22 cellular contexts compared by ENCODE assay signal in the genomic region with DNA sequence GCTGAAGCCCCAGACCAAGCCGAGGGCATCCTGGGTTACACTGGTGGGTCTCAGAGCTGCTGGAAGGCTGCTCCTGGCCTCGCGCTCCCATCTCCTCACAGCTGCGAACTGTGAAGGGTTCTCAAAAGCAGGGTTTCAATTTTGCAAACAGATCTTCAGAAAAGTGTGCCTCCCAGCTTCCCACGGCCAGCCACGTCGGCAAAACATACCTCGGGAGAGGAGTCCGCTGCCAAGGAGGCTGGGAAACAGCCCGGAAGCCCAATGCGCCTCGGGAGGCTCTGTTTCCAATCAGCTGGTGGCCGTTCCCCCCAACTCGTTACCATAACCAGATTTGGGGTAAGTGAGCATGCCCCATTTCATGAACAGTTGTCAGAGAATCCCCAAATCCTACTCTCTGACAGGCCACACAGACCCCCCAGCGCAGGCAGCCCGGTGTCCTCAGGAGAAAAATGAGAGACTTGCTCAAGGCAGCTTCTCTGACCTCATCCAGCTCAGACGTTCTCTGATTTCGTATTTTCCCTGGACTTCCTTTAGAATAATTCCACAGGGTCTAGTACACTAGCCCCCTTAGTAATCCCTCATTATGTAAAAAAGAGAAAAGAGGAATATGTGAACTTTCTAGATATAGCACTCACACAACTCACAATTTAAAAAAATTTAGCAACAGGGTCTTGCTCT.
DNase-seq lines count a peak whose midpoint lies in the region; ATAC-seq, FAIRE-seq and TF ChIP-seq lines count a peak whose summit lies in the region.
"Had no signal": no experiment of that assay in that cellular context is flagged by ENCODE, and none has a peak within 500 bp of the region (broad histone marks: within the 10 kb centered on the region; RNA-seq: fewer than 3 reads in every experiment).

No MANE protein-coding gene starts in this region.

- no peak overlapping the region for H3K4me2 ChIP-seq in astrocyte (ENCODE audit: low read length)

- no peaks in the 10 kb centered on the region for H3K79me2 ChIP-seq in astrocyte (ENCODE audit: insufficient read depth, low read length)

- peak in 1 of 2 donors; percentile 41 for DNase-seq in heart right ventricle
- no peak for DNase-seq in heart left ventricle
- no peak for DNase-seq in astrocyte (ENCODE audit: low read depth)
- DNase-seq in lower lobe of right lung, result no peak
- DNase-seq in thoracic aorta (ENCODE audit: low spot score), result no peak
- no peak for DNase-seq in NCI-H2171 (lab: John Stamatoyannopoulos, UW)
- no peak for DNase-seq in Calu3
- DNase-seq: ACHN; activated CD4-positive, CD25-positive, alpha-beta regulatory T cell treated with anti-CD3 and anti-CD28 coated beads, Interleukin-2, amount 50 U/mL, for 72 hours; activated CD8-positive, alpha-beta memory T cell treated with anti-CD3 and anti-CD28 coated beads, Interleukin-2, amount 10 ng/mL, durations not matched to agents 7 days and 5 days; activated gamma-delta T cell treated with Interleukin-2 at 50 U/mL for 16 hours; colonic mucosa; GF-D8; NCI-H2029; NCI-H510A treated with DMSO at 0.1 percent for 48 hours; stimulated activated naive CD8-positive, alpha-beta T cell treated with anti-CD3 and anti-CD28 coated beads, Interleukin-15, amount 100 ng/mL, for 72 hours had no signal

- H3K9me3 ChIP-seq in heart right ventricle, result no peaks in the 10 kb centered on the region
- H3K9me3 ChIP-seq in heart left ventricle, result no peaks in the 10 kb centered on the region
- H3K9me3 ChIP-seq in astrocyte (ENCODE audit: insufficient read depth, low read depth, low read length), result no peaks in the 10 kb centered on the region
- H3K9me3 ChIP-seq in lower lobe of right lung, result no peaks in the 10 kb centered on the region
- no peaks in the 10 kb centered on the region for H3K9me3 ChIP-seq in thoracic aorta
- H3K9me3 ChIP-seq: ascending aorta, colonic mucosa had no signal

- H3K9ac ChIP-seq in astrocyte (ENCODE audit: low read length), result no peak overlapping the region

- H3K36me3 ChIP-seq in heart right ventricle, result no peaks in the 10 kb centered on the region
- H3K36me3 ChIP-seq in heart left ventricle, result no peaks in the 10 kb centered on the region
- no peaks in the 10 kb centered on the region for H3K36me3 ChIP-seq in astrocyte (ENCODE audit: insufficient read depth, low read length)
- H3K36me3 ChIP-seq in lower lobe of right lung, result no peaks in the 10 kb centered on the region
- H3K36me3 ChIP-seq in thoracic aorta, result no peaks in the 10 kb centered on the region
- H3K36me3 ChIP-seq: ascending aorta, colonic mucosa had no signal

- WGBS in heart right ventricle, 2 donors, result 61 to 68% methylated on average over 18 of the region's 18 CpGs
- WGBS in heart left ventricle, 4 donors, result 60 to 74% (median 68%) methylated on average over 12 to 18 of the region's 18 CpGs

- H3K36me3 Mint-ChIP-seq in astrocyte (ENCODE audit: low read depth, unreplicated experiment) (no peaks in the 10 kb centered on the region), Calu3 (ENCODE audit: insufficient read depth, unreplicated experiment) (no peaks in the 10 kb centered on the region)
- H3K36me3 Mint-ChIP-seq: activated CD8-positive, alpha-beta memory T cell treated with anti-CD3 and anti-CD28 coated beads, Interleukin-2, amount 10 ng/mL, durations not matched to agents 7 days and 5 days; IgD-negative memory B cell had no signal

- H3K27me3 ChIP-seq in heart right ventricle (peaks cover 0 to 12% (median 0%) of the 10 kb centered on the region in 7 donors), heart left ventricle (peaks cover 0 to 5% (median 0%) of the 10 kb centered on the region in 9 donors), astrocyte (ENCODE audit: insufficient read depth, low read length) (peaks cover 2% of the 10 kb centered on the region), lower lobe of right lung (ENCODE audit: low read depth) (no peaks in the 10 kb centered on the region), thoracic aorta (replicated peaks; ENCODE audit: insufficient read depth) (no peaks in the 10 kb centered on the region)
- H3K27me3 ChIP-seq: ascending aorta, colonic mucosa had no signal

- no peak for TF ChIP-seq POLR2A in heart left ventricle (IDR thresholded peaks at IDR 0.05)

- intact Hi-C loops in heart right ventricle (cut with DNase I), result no loop called here
- intact Hi-C loops in heart left ventricle (cut with DNase I), result loop anchor here in 1 of 10 donors (5.0 kb wide), 1 partner anchor 63 kb away; no protein-coding TSS in a partner anchor
- intact Hi-C loops in lower lobe of right lung (cut with DNase I), result no loop called here
- intact Hi-C loops in Calu3 (cut with micrococcal nuclease; ENCODE audit: unreplicated experiment), result no loop called here

- CTCF ChIA-PET in Calu3 (lab: Charles Lee), result no interaction called here

- H3K4me3 Mint-ChIP-seq in astrocyte (ENCODE audit: unreplicated experiment), result no peak overlapping the region
- H3K4me3 Mint-ChIP-seq in Calu3 (ENCODE audit: low read depth, unreplicated experiment), result no peak overlapping the region
- H3K4me3 Mint-ChIP-seq: activated CD8-positive, alpha-beta memory T cell treated with anti-CD3 and anti-CD28 coated beads, Interleukin-2, amount 10 ng/mL, durations not matched to agents 7 days and 5 days; IgD-negative memory B cell; stimulated activated naive CD8-positive, alpha-beta T cell treated with anti-CD3 and anti-CD28 coated beads, Interleukin-15, amount 100 ng/mL, for 72 hours; T-helper 2 cell treated with Interferon-gamma antibody and Interleukin-4, amounts not matched to agents 5 μg/mL and 100 μg/mL, for 36 hours had no signal

- H4K20me1 ChIP-seq in astrocyte (ENCODE audit: insufficient read depth, low read length), result no peaks in the 10 kb centered on the region

- ATAC-seq in heart right ventricle (no peak), heart left ventricle (no peak), lower lobe of right lung (no peak), thoracic aorta (ENCODE audit: insufficient number of reproducible peaks, low FRiP score, low read depth) (no peak), HG02840 (IDR thresholded peaks at IDR 0.05; ENCODE audit: low FRiP score, unreplicated experiment) (no peak)
- ATAC-seq: activated CD8-positive, alpha-beta memory T cell treated with anti-CD3 and anti-CD28 coated beads, Interleukin-2, amount 10 ng/mL, durations not matched to agents 7 days and 5 days; stimulated activated naive CD8-positive, alpha-beta T cell treated with anti-CD3 and anti-CD28 coated beads, Interleukin-15, amount 100 ng/mL, for 72 hours had no signal

- no peak for TF ChIP-seq CTCF in heart right ventricle (IDR thresholded peaks at IDR 0.05)
- TF ChIP-seq CTCF in heart left ventricle (IDR thresholded peaks at IDR 0.05), result no peak
- no peak for TF ChIP-seq CTCF in astrocyte (IDR thresholded peaks at IDR 0.05; ENCODE audit: insufficient read depth, low read depth, low read length)
- TF ChIP-seq CTCF in lower lobe of right lung (IDR thresholded peaks at IDR 0.05), result no peak
- TF ChIP-seq CTCF in thoracic aorta (IDR thresholded peaks at IDR 0.05), result no peak
- no peak for TF ChIP-seq CTCF in Calu3 (IDR thresholded peaks at IDR 0.05; ENCODE audit: unreplicated experiment)

- BruUV-seq in Calu3 (replicated peaks; lab: Mats Ljungman, UMichigan), result no TSS peak

- peak overlapping the region in 1 of 10 donors; percentile 20 for H3K4me3 ChIP-seq in heart right ventricle
- peak overlapping the region in 5 of 12 donors; percentile 3 to 30 (median 26) for H3K4me3 ChIP-seq in heart left ventricle
- no peak overlapping the region for H3K4me3 ChIP-seq in astrocyte (ENCODE audit: insufficient read depth, low read depth, low read length)
- peak overlapping the region; percentile 12 for H3K4me3 ChIP-seq in lower lobe of right lung
- peak overlapping the region; percentile 56 for H3K4me3 ChIP-seq in thoracic aorta
- H3K4me3 ChIP-seq: colonic mucosa had no signal

- no peak overlapping the region for H3K27ac Mint-ChIP-seq in astrocyte (ENCODE audit: unreplicated experiment)
- H3K27ac Mint-ChIP-seq in Calu3 (ENCODE audit: unreplicated experiment), result no peak overlapping the region
- H3K27ac Mint-ChIP-seq: activated CD8-positive, alpha-beta memory T cell treated with anti-CD3 and anti-CD28 coated beads, Interleukin-2, amount 10 ng/mL, durations not matched to agents 7 days and 5 days; IgD-negative memory B cell; T-helper 2 cell treated with Interferon-gamma antibody and Interleukin-4, amounts not matched to agents 5 μg/mL and 100 μg/mL, for 36 hours had no signal

- FAIRE-seq in astrocyte (lab: Jason Lieb, UNC), result no peak
- FAIRE-seq: endothelial cell of umbilical vein, H54 had no signal

- peaks cover 32% of the 10 kb centered on the region for H3K27me3 Mint-ChIP-seq in astrocyte (ENCODE audit: low read depth, unreplicated experiment)
- no peaks in the 10 kb centered on the region for H3K27me3 Mint-ChIP-seq in Calu3 (ENCODE audit: unreplicated experiment)

- peak overlapping the region in 7 of 10 donors; percentile 17 to 65 (median 40) for H3K27ac ChIP-seq in heart right ventricle
- peak overlapping the region in 5 of 12 donors; percentile 6 to 52 (median 30) for H3K27ac ChIP-seq in heart left ventricle
- H3K27ac ChIP-seq in astrocyte (ENCODE audit: low read depth, low read length), result no peak overlapping the region
- no peak overlapping the region for H3K27ac ChIP-seq in lower lobe of right lung
- H3K27ac ChIP-seq in thoracic aorta, result no peak overlapping the region
- H3K27ac ChIP-seq: colonic mucosa had no signal

- peaks cover 2 to 68% (median 29%) of the 10 kb centered on the region in 9 donors for H3K4me1 ChIP-seq in heart right ventricle
- peaks cover 0 to 53% (median 16%) of the 10 kb centered on the region in 12 donors for H3K4me1 ChIP-seq in heart left ventricle
- H3K4me1 ChIP-seq in astrocyte (ENCODE audit: insufficient read depth, low read length), result peaks cover 9% of the 10 kb centered on the region
- peaks cover 20% of the 10 kb centered on the region for H3K4me1 ChIP-seq in lower lobe of right lung
- peaks cover 13 to 22% of the 10 kb centered on the region in 2 donors for H3K4me1 ChIP-seq in thoracic aorta (ENCODE audit: control insufficient read depth in 1 of 2, low read depth in 2 of 2)

- H3K9me3 Mint-ChIP-seq in astrocyte (ENCODE audit: unreplicated experiment), result no peaks in the 10 kb centered on the region
- H3K9me3 Mint-ChIP-seq in Calu3 (ENCODE audit: low read depth, unreplicated experiment), result no peaks in the 10 kb centered on the region
- H3K9me3 Mint-ChIP-seq: stimulated activated naive CD8-positive, alpha-beta T cell treated with anti-CD3 and anti-CD28 coated beads, Interleukin-15, amount 100 ng/mL, for 72 hours; T-helper 2 cell treated with Interferon-gamma antibody and Interleukin-4, amounts not matched to agents 5 μg/mL and 100 μg/mL, for 36 hours had no signal

- H2AFZ ChIP-seq in astrocyte (ENCODE audit: low read depth, low read length), result peak overlapping the region; percentile 41

- H3K4me1 Mint-ChIP-seq in astrocyte (ENCODE audit: low read depth, unreplicated experiment) (no peaks in the 10 kb centered on the region), Calu3 (ENCODE audit: low read depth, unreplicated experiment) (no peaks in the 10 kb centered on the region)

Comparison
In these comparisons a context has a peak if more than half of its experiments do, and no peak if none do; other contexts are left out.
1. H3K27ac ChIP-seq: peak in heart right ventricle (7 of 10); none in astrocyte (single experiment), lower lobe of right lung (single experiment) and thoracic aorta (0 of 2).